8 cellular contexts compared by ENCODE assay signal in the genomic region with DNA sequence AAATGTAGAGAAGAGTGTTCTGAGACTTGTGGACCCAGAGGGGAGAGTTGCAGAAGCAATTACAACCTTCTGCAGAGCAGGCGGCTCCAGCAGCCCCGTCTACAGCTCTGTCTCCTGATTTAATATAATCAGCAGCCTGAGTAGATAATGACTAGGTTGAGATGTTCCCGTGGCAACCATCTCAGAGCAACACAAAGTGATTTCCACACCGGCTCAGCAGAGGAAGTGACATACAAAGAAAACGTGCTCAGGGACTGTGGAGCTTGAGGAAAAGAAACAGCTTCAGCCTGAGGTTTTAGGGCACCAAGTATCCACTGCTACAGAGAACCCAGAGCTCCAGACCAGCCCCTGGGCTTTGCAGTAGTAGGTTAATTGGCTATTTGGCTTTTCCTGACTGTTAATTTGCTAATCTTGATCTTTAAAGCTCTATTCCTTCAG.
DNase-seq lines count a peak whose midpoint lies in the region; ATAC-seq and TF ChIP-seq lines count a peak whose summit lies in the region.

No MANE protein-coding gene starts in this region.

- peaks cover 13% of the 10 kb centered on the region for H3K4me1 ChIP-seq in A673 (ENCODE audit: insufficient read depth, low read length, poor library complexity, severe bottlenecking)
- H3K4me1 ChIP-seq in effector memory CD4-positive, alpha-beta T cell (ENCODE audit: control insufficient read depth, insufficient read depth, low read length, poor library complexity, severe bottlenecking), result no peaks in the 10 kb centered on the region

- intact Hi-C loops in A673 (cut with micrococcal nuclease; ENCODE audit: unreplicated experiment), result no loop called here

- peaks cover 3% of the 10 kb centered on the region for H3K9me3 Mint-ChIP-seq in neural crest cell

- peaks cover 14% of the 10 kb centered on the region for H3K27me3 Mint-ChIP-seq in neural crest cell (ENCODE audit: low read depth)

- H3K4me3 ChIP-seq in A673 (ENCODE audit: low read depth, low read length, poor library complexity, severe bottlenecking), result no peak overlapping the region
- H3K4me3 ChIP-seq in epithelial cell of proximal tubule (ENCODE audit: low read depth, low read length), result no peak overlapping the region
- H3K4me3 ChIP-seq in effector memory CD4-positive, alpha-beta T cell (ENCODE audit: insufficient read depth, low read depth, low read length, poor library complexity, severe bottlenecking), result no peak overlapping the region

- ATAC-seq in GM21423 (IDR thresholded peaks at IDR 0.05; ENCODE audit: unreplicated experiment), result no peak
- no peak for ATAC-seq in GM19351 (IDR thresholded peaks at IDR 0.05; ENCODE audit: unreplicated experiment)

- peak overlapping the region; percentile 10 for H3K4me3 Mint-ChIP-seq in neural crest cell

- no TSS peak for BruUV-seq in A673 (replicated peaks; lab: Mats Ljungman, UMichigan)

- POLR2A ChIA-PET in A673 (lab: Charles Lee; ENCODE audit: low non-redundant PET), result no interaction called here

- CTCF ChIA-PET in A673 (lab: Charles Lee), result no interaction called here

- H3K4me1 Mint-ChIP-seq in neural crest cell, result peaks cover 36% of the 10 kb centered on the region

- H3K27me3 ChIP-seq in A673 (replicated peaks; ENCODE audit: insufficient read depth, low read depth, low read length, poor library complexity), result no peaks in the 10 kb centered on the region
- H3K27me3 ChIP-seq in effector memory CD4-positive, alpha-beta T cell (replicated peaks; ENCODE audit: control insufficient read depth, insufficient read depth, low read length, poor library complexity, severe bottlenecking), result peaks cover 6% of the 10 kb centered on the region

- H3K36me3 ChIP-seq in A673 (ENCODE audit: insufficient read depth, low read length, poor library complexity, severe bottlenecking), result no peaks in the 10 kb centered on the region
- H3K36me3 ChIP-seq in effector memory CD4-positive, alpha-beta T cell (ENCODE audit: control insufficient read depth, insufficient read depth, low read length), result no peaks in the 10 kb centered on the region

- H3K9me3 ChIP-seq in A673 (ENCODE audit: low read depth, low read length, poor library complexity, severe bottlenecking), result no peaks in the 10 kb centered on the region
- H3K9me3 ChIP-seq in effector memory CD4-positive, alpha-beta T cell (ENCODE audit: control insufficient read depth, low read length), result no peaks in the 10 kb centered on the region

- no peak overlapping the region for H3K27ac ChIP-seq in A673 (ENCODE audit: low read depth, low read length, poor library complexity, severe bottlenecking)
- no peak overlapping the region for H3K27ac ChIP-seq in effector memory CD4-positive, alpha-beta T cell (ENCODE audit: insufficient read depth, low read length, poor library complexity, severe bottlenecking)

- DNase-seq in A673 (ENCODE audit: low spot score) (peak; percentile 88), HT1080 (ENCODE audit: low read depth) (peak; percentile 69), NOMO-1 treated with dmso at 0.1 percent for 144 hours (lab: John Stamatoyannopoulos, UW; ENCODE audit: unreplicated experiment) (peak; percentile 71), epithelial cell of proximal tubule (ENCODE audit: low read depth) (peak; percentile 73), neural crest cell (ENCODE audit: low read depth, low spot score) (peak; percentile 29)
- no peak for DNase-seq in effector memory CD4-positive, alpha-beta T cell

- peak overlapping the region; percentile 36 for H3K27ac Mint-ChIP-seq in neural crest cell (ENCODE audit: unreplicated experiment)

- no peaks in the 10 kb centered on the region for H3K36me3 Mint-ChIP-seq in neural crest cell (ENCODE audit: low read depth)

- TF ChIP-seq CTCF in A673 (conservative IDR thresholded peaks at IDR 0.05; ENCODE audit: low read depth, low read length) (no peak), epithelial cell of proximal tubule (conservative IDR thresholded peaks at IDR 0.05; ENCODE audit: low read depth, low read length) (no peak), neural crest cell (conservative IDR thresholded peaks at IDR 0.05) (no peak)

Comparison
In these comparisons a context has a peak if more than half of its experiments do, and no peak if none do; other contexts are left out.
1. DNase-seq: peak in A673 (single experiment), HT1080 (single experiment), NOMO-1 treated with dmso at 0.1 percent for 144 hours (single experiment), epithelial cell of proximal tubule (single experiment) and neural crest cell (single experiment); none in effector memory CD4-positive, alpha-beta T cell (0 of 3).